In genomic region chr6:135796884-135797283, GRCh38 we compare ENCODE assay signal across 26 cellular contexts. TPM values are rescaled to one million over a fixed set of nuclear protein-coding genes. Genes with fewer than 3 reads are reported as not detected.
DNase-seq lines count a peak whose midpoint lies in the region; ATAC-seq, FAIRE-seq and TF ChIP-seq lines count a peak whose summit lies in the region.
"Had no signal": no experiment of that assay in that cellular context is flagged by ENCODE, and none has a peak within 500 bp of the region (broad histone marks: within the 10 kb centered on the region; RNA-seq: fewer than 3 reads in every experiment).

No MANE protein-coding gene starts in this region.

- H3K4me3 Mint-ChIP-seq in chondrocyte (ENCODE audit: unreplicated experiment): no peak overlapping the region
- H3K4me3 Mint-ChIP-seq: activated T-helper 17 cell treated with anti-CD3 and anti-CD28 coated beads, Interleukin-2, amount 50 U/mL, for 72 hours; CD8-positive, alpha-beta T cell; endodermal cell; stimulated activated naive CD8-positive, alpha-beta T cell treated with anti-CD3 and anti-CD28 coated beads, Interleukin-15, amount 100 ng/mL, for 72 hours had no signal

- no peak for TF ChIP-seq CTCF in chondrocyte (IDR thresholded peaks at IDR 0.05)

- ATAC-seq in HG03108 (IDR thresholded peaks at IDR 0.05; ENCODE audit: unreplicated experiment): no peak
- ATAC-seq: activated naive CD4-positive, alpha-beta T cell treated with anti-CD3 and anti-CD28 coated beads, Interleukin-2, amount 50 U/mL, for 72 hours; activated T-helper 17 cell treated with anti-CD3 and anti-CD28 coated beads, Interleukin-2, amount 50 U/mL, for 72 hours; CD8-positive, alpha-beta T cell; stimulated activated naive CD8-positive, alpha-beta T cell treated with anti-CD3 and anti-CD28 coated beads, Interleukin-15, amount 100 ng/mL, for 72 hours had no signal

- DNase-seq in EL (peak; percentile 10), HCEC 1CT (peak; percentile 18), NCI-H774 (lab: John Stamatoyannopoulos, UW) (peak; percentile 8), chondrocyte (ENCODE audit: low spot score) (no peak), medulla oblongata (ENCODE audit: extremely low spot score) (no peak)
- DNase-seq: activated CD4-positive, alpha-beta T cell treated with anti-CD3 and anti-CD28 coated beads, Interleukin-2, amount 50 U/mL, for 48 hours; activated CD4-positive, CD25-positive, alpha-beta regulatory T cell; activated CD8-positive, alpha-beta memory T cell treated with anti-CD3 and anti-CD28 coated beads, Interleukin-2, amount 50 U/mL, for 48 hours; anterior cingulate cortex; CD8-positive, alpha-beta T cell; endodermal cell; esophagus squamous epithelium; GOT3; KG1; kidney glomerular epithelial cell; NCI-H2081; NCI-H510A treated with DMSO at 0.1 percent for 48 hours; sigmoid colon; stimulated activated naive CD8-positive, alpha-beta T cell treated with anti-CD3 and anti-CD28 coated beads, Interleukin-15, amount 100 ng/mL, for 72 hours; T1000; thyroid gland had no signal

- no peaks in the 10 kb centered on the region for H3K27me3 Mint-ChIP-seq in chondrocyte (ENCODE audit: low read depth)
- H3K27me3 Mint-ChIP-seq: activated T-helper 17 cell treated with anti-CD3 and anti-CD28 coated beads, Interleukin-2, amount 50 U/mL, for 72 hours; stimulated activated naive CD8-positive, alpha-beta T cell treated with anti-CD3 and anti-CD28 coated beads, Interleukin-15, amount 100 ng/mL, for 72 hours had no signal

- H3K4me1 Mint-ChIP-seq in chondrocyte (ENCODE audit: low read depth): no peaks in the 10 kb centered on the region
- H3K4me1 Mint-ChIP-seq: activated T-helper 17 cell treated with anti-CD3 and anti-CD28 coated beads, Interleukin-2, amount 50 U/mL, for 72 hours had no signal

- no peaks in the 10 kb centered on the region for H3K36me3 Mint-ChIP-seq in chondrocyte (ENCODE audit: low read depth)
- H3K36me3 Mint-ChIP-seq: activated naive CD4-positive, alpha-beta T cell treated with anti-CD3 and anti-CD28 coated beads, Interleukin-2, amount 50 U/mL, for 72 hours; CD8-positive, alpha-beta T cell had no signal

- no peak overlapping the region for H3K27ac Mint-ChIP-seq in chondrocyte (ENCODE audit: unreplicated experiment)
- H3K27ac Mint-ChIP-seq: activated naive CD4-positive, alpha-beta T cell treated with anti-CD3 and anti-CD28 coated beads, Interleukin-2, amount 50 U/mL, for 72 hours; activated T-helper 17 cell treated with anti-CD3 and anti-CD28 coated beads, Interleukin-2, amount 50 U/mL, for 72 hours; CD8-positive, alpha-beta T cell; endodermal cell; stimulated activated naive CD8-positive, alpha-beta T cell treated with anti-CD3 and anti-CD28 coated beads, Interleukin-15, amount 100 ng/mL, for 72 hours had no signal

- no peaks in the 10 kb centered on the region for H3K9me3 Mint-ChIP-seq in chondrocyte (ENCODE audit: low read depth)
- H3K9me3 Mint-ChIP-seq: activated naive CD4-positive, alpha-beta T cell treated with anti-CD3 and anti-CD28 coated beads, Interleukin-2, amount 50 U/mL, for 72 hours; activated T-helper 17 cell treated with anti-CD3 and anti-CD28 coated beads, Interleukin-2, amount 50 U/mL, for 72 hours; CD8-positive, alpha-beta T cell; endodermal cell; stimulated activated naive CD8-positive, alpha-beta T cell treated with anti-CD3 and anti-CD28 coated beads, Interleukin-15, amount 100 ng/mL, for 72 hours had no signal

- peak; percentile 9 for FAIRE-seq in islet of Langerhans (lab: Jason Lieb, UNC)

RNA-seq across cellular contexts. Expression of gene PDE7B, which starts 54.6 kb away (rescaled TPM):
- 0.05 to 0.41 TPM in 2 of 3 replicates, not detected in the other for total RNA-seq in chondrocyte
- total RNA-seq: HT-29 had no signal

Comparison
In these comparisons a context has a peak if more than half of its experiments do, and no peak if none do; other contexts are left out.
1. DNase-seq: peak in EL (single experiment), HCEC 1CT (single experiment) and NCI-H774 (single experiment); none in chondrocyte (single experiment) and medulla oblongata (single experiment).